Comparison of ENCODE assay signal across 10 cellular contexts in the genomic region with DNA sequence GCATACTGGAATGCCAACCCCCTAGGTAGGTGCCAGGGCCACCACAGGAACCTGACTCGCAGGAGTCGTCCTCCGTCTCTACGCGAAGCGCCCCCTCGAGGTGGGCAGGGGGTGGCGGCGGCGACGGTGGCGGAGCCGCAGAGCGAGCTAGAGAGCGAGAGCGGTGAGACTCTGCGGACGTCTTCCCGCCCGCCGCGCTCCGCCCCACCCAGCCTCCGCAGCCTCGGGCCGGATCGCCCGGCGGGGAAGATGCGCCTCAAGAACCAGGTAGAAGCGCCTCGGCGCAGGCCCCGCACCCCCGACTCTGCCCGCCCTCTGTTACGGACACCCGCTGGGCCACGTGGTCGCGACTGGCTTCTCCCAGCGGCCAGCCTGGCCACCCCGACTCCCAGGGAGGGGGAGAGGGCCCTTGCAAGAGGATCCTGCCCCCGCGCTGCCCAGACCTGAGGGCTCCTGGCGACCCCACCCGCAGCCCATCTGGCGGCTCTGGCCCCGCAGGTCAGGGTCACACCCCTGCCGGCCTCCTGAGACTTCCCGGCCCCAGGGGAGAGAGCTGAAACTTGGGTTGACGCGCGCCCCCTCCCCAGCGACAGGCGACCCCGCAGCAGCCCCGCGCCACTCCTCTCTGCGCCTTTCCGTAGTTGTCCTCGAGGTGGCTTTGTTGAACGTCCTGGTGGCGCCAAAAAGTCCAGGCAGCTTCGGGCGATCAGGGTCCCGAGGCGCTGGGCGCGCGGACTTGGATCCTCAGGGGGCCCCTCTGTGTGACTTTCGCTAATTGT. TPM values are rescaled to one million over a fixed set of nuclear protein-coding genes. Genes with fewer than 3 reads are reported as not detected.
DNase-seq lines count a peak whose midpoint lies in the region; ATAC-seq and TF ChIP-seq lines count a peak whose summit lies in the region.
"Had no signal": no experiment of that assay in that cellular context is flagged by ENCODE, and none has a peak within 500 bp of the region (broad histone marks: within the 10 kb centered on the region; RNA-seq: fewer than 3 reads in every experiment).

No MANE protein-coding gene starts in this region.

- no peak overlapping the region for H3K27ac ChIP-seq in 22Rv1
- no peak overlapping the region for H3K27ac ChIP-seq in osteoblast (ENCODE audit: low read depth, low read length)
- H3K27ac ChIP-seq in CD4-positive, alpha-beta T cell (ENCODE audit: low read depth, low read length), result no peak overlapping the region

- CTCF ChIA-PET in HEK293T (lab: Yijun Ruan, JAX), result no interaction called here
- CTCF ChIA-PET in CD4-positive, alpha-beta T cell (lab: Charles Lee), result no interaction called here

- no peak overlapping the region for H3K27ac Mint-ChIP-seq in dendritic cell treated with granulocyte-macrophage colony-stimulating factor and Interleukin-4, amounts not matched to agents 40 ng/mL and 50 ng/mL, for 4 days
- no peak overlapping the region for H3K27ac Mint-ChIP-seq in CD4-positive, alpha-beta T cell

- TF ChIP-seq CTCF in 22Rv1 (IDR thresholded peaks at IDR 0.05), result peak; percentile 78
- TF ChIP-seq CTCF in osteoblast (IDR thresholded peaks at IDR 0.05; ENCODE audit: extremely low read depth, low read depth, low read length), result no peak
- TF ChIP-seq CTCF in CD4-positive, alpha-beta T cell (IDR thresholded peaks at IDR 0.05), result no peak

- H3K9me3 ChIP-seq in osteoblast (ENCODE audit: low read depth, low read length), result no peaks in the 10 kb centered on the region
- no peaks in the 10 kb centered on the region for H3K9me3 ChIP-seq in CD4-positive, alpha-beta T cell (ENCODE audit: control insufficient read depth, low read length)

- H2AFZ ChIP-seq in osteoblast (ENCODE audit: low read length), result no peak overlapping the region

- no peaks in the 10 kb centered on the region for H3K79me2 ChIP-seq in osteoblast (ENCODE audit: insufficient read depth, low read length)

- no peaks in the 10 kb centered on the region for H3K4me1 ChIP-seq in osteoblast (ENCODE audit: insufficient read depth, low read length)

- H3K36me3 ChIP-seq in osteoblast (ENCODE audit: insufficient read depth, low read length), result no peaks in the 10 kb centered on the region

- H3K9me3 Mint-ChIP-seq in dendritic cell treated with granulocyte-macrophage colony-stimulating factor and Interleukin-4, amounts not matched to agents 40 ng/mL and 50 ng/mL, for 4 days, result no peaks in the 10 kb centered on the region
- no peaks in the 10 kb centered on the region for H3K9me3 Mint-ChIP-seq in CD4-positive, alpha-beta T cell

- no peak overlapping the region for H3K4me3 ChIP-seq in osteoblast (ENCODE audit: insufficient read depth, low read length)

- no peaks in the 10 kb centered on the region for H4K20me1 ChIP-seq in osteoblast (ENCODE audit: insufficient read depth, low read length)

- POLR2A ChIA-PET in HEK293T (lab: Yijun Ruan, JAX), result no interaction called here
- POLR2A ChIA-PET in CD4-positive, alpha-beta T cell (lab: Charles Lee), result no interaction called here

- intact Hi-C loops in dendritic cell treated with granulocyte-macrophage colony-stimulating factor and Interleukin-4, amounts not matched to agents 40 ng/mL and 50 ng/mL, for 4 days (cut with micrococcal nuclease), result no loop called here
- intact Hi-C loops in CD4-positive, alpha-beta T cell (cut with DNase I, micrococcal nuclease), result no loop called here

- no peaks in the 10 kb centered on the region for H3K36me3 Mint-ChIP-seq in dendritic cell treated with granulocyte-macrophage colony-stimulating factor and Interleukin-4, amounts not matched to agents 40 ng/mL and 50 ng/mL, for 4 days (ENCODE audit: low read depth)
- H3K36me3 Mint-ChIP-seq in CD4-positive, alpha-beta T cell (ENCODE audit: low read depth), result no peaks in the 10 kb centered on the region
- H3K36me3 Mint-ChIP-seq: CD8-positive, alpha-beta memory T cell had no signal

- peaks cover 5% of the 10 kb centered on the region for H3K4me1 Mint-ChIP-seq in dendritic cell treated with granulocyte-macrophage colony-stimulating factor and Interleukin-4, amounts not matched to agents 40 ng/mL and 50 ng/mL, for 4 days (ENCODE audit: low read depth)
- H3K4me1 Mint-ChIP-seq in CD4-positive, alpha-beta T cell (ENCODE audit: low read depth), result no peaks in the 10 kb centered on the region

- DNase-seq in HEK293T (ENCODE audit: extremely low spot score), result peak; percentile 20
- DNase-seq in left kidney (ENCODE audit: low read depth, low spot score), result peak; percentile 88
- no peak for DNase-seq in osteoblast (ENCODE audit: insufficient read length, low spot score, missing footprints)
- no peak for DNase-seq in CD4-positive, alpha-beta T cell
- DNase-seq: NCI-H187 treated with DMSO at 0.1 percent for 48 hours had no signal

- H3K27me3 Mint-ChIP-seq in dendritic cell treated with granulocyte-macrophage colony-stimulating factor and Interleukin-4, amounts not matched to agents 40 ng/mL and 50 ng/mL, for 4 days, result peaks cover 30% of the 10 kb centered on the region
- peaks cover 35% of the 10 kb centered on the region for H3K27me3 Mint-ChIP-seq in CD4-positive, alpha-beta T cell

- H3K4me2 ChIP-seq in osteoblast (ENCODE audit: insufficient read depth, low read length), result no peak overlapping the region

- peak overlapping the region; percentile 17 for H3K4me3 Mint-ChIP-seq in dendritic cell treated with granulocyte-macrophage colony-stimulating factor and Interleukin-4, amounts not matched to agents 40 ng/mL and 50 ng/mL, for 4 days
- no peak overlapping the region for H3K4me3 Mint-ChIP-seq in CD4-positive, alpha-beta T cell

- no peak for ATAC-seq in GM19351 (IDR thresholded peaks at IDR 0.05; ENCODE audit: unreplicated experiment)
- no peak for ATAC-seq in HG02623 (IDR thresholded peaks at IDR 0.05; ENCODE audit: unreplicated experiment)
- ATAC-seq in CD4-positive, alpha-beta T cell (ENCODE audit: poor library complexity), result no peak

- no peaks in the 10 kb centered on the region for H3K27me3 ChIP-seq in osteoblast (ENCODE audit: insufficient read depth, low read length)
- peaks cover 40% of the 10 kb centered on the region for H3K27me3 ChIP-seq in CD4-positive, alpha-beta T cell (ENCODE audit: control insufficient read depth, insufficient read depth, low read length)

TF ChIP-seq in HEK293T, 16 proteins besides CTCF, POLR2A, EP300 and RAD21:
- TF ChIP-seq NFRKB (IDR thresholded peaks at IDR 0.05), result no peak
- TF ChIP-seq FOXK2 (IDR thresholded peaks at IDR 0.05), result no peak
- TF ChIP-seq FOXM1 (IDR thresholded peaks at IDR 0.05; ENCODE audit: borderline replicate concordance), result no peak
- TF ChIP-seq BHLHE40 (IDR thresholded peaks at IDR 0.05; ENCODE audit: borderline replicate concordance), result no peak
- no peak for TF ChIP-seq FOXA1 (IDR thresholded peaks at IDR 0.05)
- TF ChIP-seq, protein P1, sequence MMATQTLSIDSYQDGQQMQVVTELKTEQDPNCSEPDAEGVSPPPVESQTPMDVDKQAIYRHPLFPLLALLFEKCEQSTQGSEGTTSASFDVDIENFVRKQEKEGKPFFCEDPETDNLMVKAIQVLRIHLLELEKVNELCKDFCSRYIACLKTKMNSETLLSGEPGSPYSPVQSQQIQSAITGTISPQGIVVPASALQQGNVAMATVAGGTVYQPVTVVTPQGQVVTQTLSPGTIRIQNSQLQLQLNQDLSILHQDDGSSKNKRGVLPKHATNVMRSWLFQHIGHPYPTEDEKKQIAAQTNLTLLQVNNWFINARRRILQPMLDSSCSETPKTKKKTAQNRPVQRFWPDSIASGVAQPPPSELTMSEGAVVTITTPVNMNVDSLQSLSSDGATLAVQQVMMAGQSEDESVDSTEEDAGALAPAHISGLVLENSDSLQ (IDR thresholded peaks at IDR 0.05), result no peak

RNA-seq across cellular contexts. Expression of a gene that starts 24.4 kb away (rescaled TPM):
- not detected in 2 replicates for total RNA-seq in osteoblast
- total RNA-seq in CD4-positive, alpha-beta T cell, result under 1 TPM in 1 of 2 experiments, not detected in 1; 0.11 TPM
- total RNA-seq: CD8-positive, alpha-beta memory T cell had no signal

Comparison
In these comparisons a context has a peak if more than half of its experiments do, and no peak if none do; other contexts are left out.
1. DNase-seq: peak in HEK293T (single experiment) and left kidney (single experiment); none in osteoblast (single experiment) and CD4-positive, alpha-beta T cell (0 of 10).